Comparison of ENCODE assay signal across 8 cellular contexts in genomic region chr12:98754095-98754494, GRCh38.
A peak's percentile ranks its signal among the peaks of the same experiment; 100 is the strongest.
DNase-seq lines count a peak whose midpoint lies in the region; TF ChIP-seq lines count a peak whose summit lies in the region.

No MANE protein-coding gene starts in this region.

- H3K36me3 ChIP-seq in Loucy (ENCODE audit: insufficient read depth, low read length) (no peaks in the 10 kb centered on the region), Karpas-422 (ENCODE audit: insufficient read depth, low read length) (no peaks in the 10 kb centered on the region), MM.1S (replicated peaks; ENCODE audit: insufficient read depth, low read length) (no peaks in the 10 kb centered on the region)

- no peak overlapping the region for H3K4me2 ChIP-seq in Loucy (ENCODE audit: low read depth, low read length, poor library complexity, severe bottlenecking)
- no peak overlapping the region for H3K4me2 ChIP-seq in Karpas-422 (ENCODE audit: low read depth, low read length, poor library complexity, severe bottlenecking)
- no peak overlapping the region for H3K4me2 ChIP-seq in MM.1S (ENCODE audit: low read depth, low read length)

- DNase-seq in activated CD4-positive, alpha-beta T cell treated with anti-CD3 and anti-CD28 coated beads, Interleukin-2, amount 50 U/mL, for 48 hours = peak; percentile 34 to 57
- DNase-seq in activated CD4-positive, alpha-beta T cell treated with anti-CD3 and anti-CD28 coated beads, Interleukin-2, amount 50 U/mL, for 4 hours = no peak
- peak; percentile 50 for DNase-seq in H4 (ENCODE audit: low spot score)
- DNase-seq in dedifferentiated amniotic fluid mesenchymal stem cell (ENCODE audit: extremely low spot score) = peak; percentile 25
- no peak for DNase-seq in NCI-H345 (lab: John Stamatoyannopoulos, UW)
- DNase-seq in Karpas-422 = no peak
- no peak for DNase-seq in MM.1S

- H3K4me1 ChIP-seq in Loucy (ENCODE audit: insufficient read depth, low read length, poor library complexity, severe bottlenecking) (peaks cover 7% of the 10 kb centered on the region), Karpas-422 (ENCODE audit: low read length) (peaks cover 8% of the 10 kb centered on the region), MM.1S (ENCODE audit: low read length) (no peaks in the 10 kb centered on the region)

- H3F3A ChIP-seq in Loucy (ENCODE audit: low read depth) = no peaks in the 10 kb centered on the region
- no peaks in the 10 kb centered on the region for H3F3A ChIP-seq in MM.1S (ENCODE audit: insufficient read depth, low read length)

- no peak overlapping the region for H3K27ac ChIP-seq in Karpas-422 (ENCODE audit: low read length)
- no peak overlapping the region for H3K27ac ChIP-seq in MM.1S (ENCODE audit: low read length)

- H4K20me1 ChIP-seq in Loucy (ENCODE audit: insufficient read depth, low read length, poor library complexity, severe bottlenecking) (no peaks in the 10 kb centered on the region), Karpas-422 (ENCODE audit: insufficient read depth, low read depth, low read length) (no peaks in the 10 kb centered on the region), MM.1S (ENCODE audit: insufficient read depth, low read length) (no peaks in the 10 kb centered on the region)

- H3K27me3 ChIP-seq in Loucy (ENCODE audit: insufficient read depth, low read length, poor library complexity, severe bottlenecking) = no peaks in the 10 kb centered on the region
- no peaks in the 10 kb centered on the region for H3K27me3 ChIP-seq in Karpas-422 (ENCODE audit: low read length)
- no peaks in the 10 kb centered on the region for H3K27me3 ChIP-seq in MM.1S (replicated peaks; ENCODE audit: insufficient read depth, low read length)

- H3K79me2 ChIP-seq in Loucy (ENCODE audit: insufficient read depth, low read length) (no peaks in the 10 kb centered on the region), Karpas-422 (ENCODE audit: low read length) (no peaks in the 10 kb centered on the region), MM.1S (ENCODE audit: low read length) (no peaks in the 10 kb centered on the region)

- H3K9ac ChIP-seq in Loucy (ENCODE audit: low read depth, low read length, poor library complexity, severe bottlenecking) = no peak overlapping the region
- no peak overlapping the region for H3K9ac ChIP-seq in Karpas-422 (ENCODE audit: low read length)
- no peak overlapping the region for H3K9ac ChIP-seq in MM.1S (ENCODE audit: low read length)

- no peak for TF ChIP-seq CTCF in Loucy (conservative IDR thresholded peaks at IDR 0.05; ENCODE audit: low read length)
- no peak for TF ChIP-seq CTCF in MM.1S (IDR thresholded peaks at IDR 0.05; ENCODE audit: low read length)

- H3K9me2 ChIP-seq in Loucy (replicated peaks; ENCODE audit: low read depth, low read length) (no peaks in the 10 kb centered on the region), Karpas-422 (replicated peaks; ENCODE audit: insufficient read depth, low read length) (no peaks in the 10 kb centered on the region), MM.1S (replicated peaks; ENCODE audit: insufficient read depth, low read length) (no peaks in the 10 kb centered on the region)

- H3K4me3 ChIP-seq in Loucy (ENCODE audit: low read length, poor library complexity, severe bottlenecking) (no peak overlapping the region), Karpas-422 (ENCODE audit: low read length) (no peak overlapping the region), MM.1S (ENCODE audit: low read length) (no peak overlapping the region)

- H2AFZ ChIP-seq in Loucy (ENCODE audit: low read length) = peak overlapping the region; percentile 79
- no peak overlapping the region for H2AFZ ChIP-seq in Karpas-422 (ENCODE audit: low read length)
- no peak overlapping the region for H2AFZ ChIP-seq in MM.1S (ENCODE audit: low read length)

- H3K9me3 ChIP-seq in Loucy (ENCODE audit: insufficient read depth, low read depth, low read length) = no peaks in the 10 kb centered on the region
- no peaks in the 10 kb centered on the region for H3K9me3 ChIP-seq in Karpas-422 (ENCODE audit: low read length)
- no peaks in the 10 kb centered on the region for H3K9me3 ChIP-seq in MM.1S (replicated peaks; ENCODE audit: insufficient read depth, low read length)

Comparison
In these comparisons a context has a peak if more than half of its experiments do, and no peak if none do; other contexts are left out.
1. DNase-seq: peak in activated CD4-positive, alpha-beta T cell treated with anti-CD3 and anti-CD28 coated beads, Interleukin-2, amount 50 U/mL, for 48 hours (2 of 2), H4 (single experiment) and dedifferentiated amniotic fluid mesenchymal stem cell (single experiment); none in activated CD4-positive, alpha-beta T cell treated with anti-CD3 and anti-CD28 coated beads, Interleukin-2, amount 50 U/mL, for 4 hours (0 of 2), NCI-H345 (single experiment), Karpas-422 (single experiment) and MM.1S (single experiment).